ENCODE assay signal across 9 cellular contexts in the genomic region with DNA sequence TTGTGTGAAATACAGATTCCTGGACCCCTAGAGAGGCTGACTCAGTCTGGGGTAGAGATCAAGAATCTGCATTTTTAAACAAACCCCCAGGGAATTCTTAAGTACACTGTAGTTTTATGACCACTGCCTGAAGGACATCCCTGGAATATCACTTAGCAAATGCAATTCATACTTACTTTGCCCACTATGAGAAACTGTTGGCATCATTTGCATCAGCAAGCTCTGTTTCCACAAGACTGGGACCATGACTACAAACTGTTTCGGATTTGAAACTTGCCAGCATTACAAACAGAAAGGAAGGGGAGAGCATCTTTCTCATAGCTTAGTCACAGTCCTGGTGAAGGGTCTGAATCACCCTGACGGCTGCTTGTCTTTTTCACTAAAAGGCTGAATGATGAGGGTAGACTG.
DNase-seq lines count a peak whose midpoint lies in the region; ATAC-seq and TF ChIP-seq lines count a peak whose summit lies in the region.
"Had no signal": no experiment of that assay in that cellular context is flagged by ENCODE, and none has a peak within 500 bp of the region (broad histone marks: within the 10 kb centered on the region; RNA-seq: fewer than 3 reads in every experiment).

No MANE protein-coding gene starts in this region.

- CTCF ChIA-PET in activated CD4-positive, alpha-beta T cell treated with anti-CD3 and anti-CD28 coated beads for 36 hours (lab: Charles Lee): interaction anchor here (0.8 to 1.3 kb wide), 5 partner anchors 37 to 338 kb away, joined by 3 to 4 read pairs (median 4); no protein-coding TSS in a partner anchor

- H3K27me3 Mint-ChIP-seq in activated CD4-positive, alpha-beta T cell treated with anti-CD3 and anti-CD28 coated beads for 36 hours: no peaks in the 10 kb centered on the region
- H3K27me3 Mint-ChIP-seq in stimulated activated naive CD8-positive, alpha-beta T cell treated with anti-CD3 and anti-CD28 coated beads, Interleukin-15, Interleukin-2, amounts not matched to agents 100 ng/mL and 50 ng/mL, for 24 hours: no peaks in the 10 kb centered on the region

- POLR2A ChIA-PET in activated CD4-positive, alpha-beta T cell treated with anti-CD3 and anti-CD28 coated beads for 36 hours (lab: Charles Lee): interaction anchor here (1.0 kb wide), 1 partner anchor 64 kb away, joined by 9 read pairs; the partner anchor contains the start of gene MLLT3

- H3K27ac Mint-ChIP-seq in activated CD4-positive, alpha-beta T cell treated with anti-CD3 and anti-CD28 coated beads for 36 hours: peak overlapping the region; percentile 86
- H3K27ac Mint-ChIP-seq in stimulated activated naive CD8-positive, alpha-beta T cell treated with anti-CD3 and anti-CD28 coated beads, Interleukin-15, Interleukin-2, amounts not matched to agents 100 ng/mL and 50 ng/mL, for 24 hours: peak overlapping the region; percentile 59

- no peaks in the 10 kb centered on the region for H3K9me3 Mint-ChIP-seq in activated CD4-positive, alpha-beta T cell treated with anti-CD3 and anti-CD28 coated beads for 36 hours (ENCODE audit: low read depth)
- H3K9me3 Mint-ChIP-seq in stimulated activated naive CD8-positive, alpha-beta T cell treated with anti-CD3 and anti-CD28 coated beads, Interleukin-15, Interleukin-2, amounts not matched to agents 100 ng/mL and 50 ng/mL, for 24 hours: no peaks in the 10 kb centered on the region

- peak; percentile 61 for DNase-seq in activated CD4-positive, alpha-beta T cell treated with anti-CD3 and anti-CD28 coated beads for 36 hours
- no peak for DNase-seq in activated CD4-positive, alpha-beta T cell treated with anti-CD3 and anti-CD28 coated beads, Interleukin-2, amount 50 U/mL, for 1 hour
- peak; percentile 92 for DNase-seq in fibroblast of the conjunctiva (ENCODE audit: low read depth)
- DNase-seq in MV-4-11 (lab: John Stamatoyannopoulos, UW): no peak
- DNase-seq: NCI-H2107 had no signal

- no peaks in the 10 kb centered on the region for H3K36me3 Mint-ChIP-seq in activated CD4-positive, alpha-beta T cell treated with anti-CD3 and anti-CD28 coated beads for 36 hours (ENCODE audit: low read depth)
- H3K36me3 Mint-ChIP-seq in stimulated activated naive CD8-positive, alpha-beta T cell treated with anti-CD3 and anti-CD28 coated beads, Interleukin-15, Interleukin-2, amounts not matched to agents 100 ng/mL and 50 ng/mL, for 24 hours (ENCODE audit: low read depth): no peaks in the 10 kb centered on the region

- no peak overlapping the region for H3K4me3 Mint-ChIP-seq in activated CD4-positive, alpha-beta T cell treated with anti-CD3 and anti-CD28 coated beads for 36 hours
- H3K4me3 Mint-ChIP-seq in stimulated activated naive CD8-positive, alpha-beta T cell treated with anti-CD3 and anti-CD28 coated beads, Interleukin-15, Interleukin-2, amounts not matched to agents 100 ng/mL and 50 ng/mL, for 24 hours: peak overlapping the region; percentile 38

- intact Hi-C loops in activated CD4-positive, alpha-beta T cell treated with anti-CD3 and anti-CD28 coated beads for 36 hours (cut with DNase I, micrococcal nuclease): loop anchor here (1.0 to 10.0 kb wide), 9 partner anchors 64 to 1041 kb away; partner anchors contain the start of genes FOCAD (in 1 of the 2), HACD4 (in 1 of the 2) and MLLT3 (in 1 of the 2)

- peaks cover 85% of the 10 kb centered on the region for H3K4me1 Mint-ChIP-seq in activated CD4-positive, alpha-beta T cell treated with anti-CD3 and anti-CD28 coated beads for 36 hours
- peaks cover 87% of the 10 kb centered on the region for H3K4me1 Mint-ChIP-seq in stimulated activated naive CD8-positive, alpha-beta T cell treated with anti-CD3 and anti-CD28 coated beads, Interleukin-15, Interleukin-2, amounts not matched to agents 100 ng/mL and 50 ng/mL, for 24 hours (ENCODE audit: low read depth)

- ATAC-seq in activated CD4-positive, alpha-beta T cell treated with anti-CD3 and anti-CD28 coated beads for 36 hours: peak; percentile 92
- ATAC-seq in SK-N-SH treated with all-trans-retinoic acid at 6 μM for 48 hours (peak; percentile 91), HG03097 (IDR thresholded peaks at IDR 0.05; ENCODE audit: low FRiP score, unreplicated experiment) (no peak), HG02763 (IDR thresholded peaks at IDR 0.05; ENCODE audit: unreplicated experiment) (no peak)

TF ChIP-seq in SK-N-SH treated with all-trans-retinoic acid at 6 μM for 48 hours, 23 proteins besides CTCF, POLR2A, EP300 and RAD21:
- TF ChIP-seq ZC3H10 (CRISPR knock-in tag; IDR thresholded peaks at IDR 0.05): no peak
- TF ChIP-seq TOX (CRISPR knock-in tag; IDR thresholded peaks at IDR 0.05; ENCODE audit: borderline replicate concordance): no peak
- TF ChIP-seq POU6F1 (CRISPR knock-in tag; IDR thresholded peaks at IDR 0.05; ENCODE audit: borderline replicate concordance, low read depth): peak; percentile 66; the same call in 1 of the 2 replicates
- no peak for TF ChIP-seq BACH2 (CRISPR knock-in tag; IDR thresholded peaks at IDR 0.05; ENCODE audit: borderline replicate concordance)
- TF ChIP-seq ZFP30 (CRISPR knock-in tag; IDR thresholded peaks at IDR 0.05): no peak
- peak; percentile 81; the same call in 1 of the 2 replicates for TF ChIP-seq ZFP3 (CRISPR knock-in tag; IDR thresholded peaks at IDR 0.05)
- peak; percentile 61 for TF ChIP-seq ISL1 (CRISPR knock-in tag; IDR thresholded peaks at IDR 0.05)
- TF ChIP-seq, protein P1, sequence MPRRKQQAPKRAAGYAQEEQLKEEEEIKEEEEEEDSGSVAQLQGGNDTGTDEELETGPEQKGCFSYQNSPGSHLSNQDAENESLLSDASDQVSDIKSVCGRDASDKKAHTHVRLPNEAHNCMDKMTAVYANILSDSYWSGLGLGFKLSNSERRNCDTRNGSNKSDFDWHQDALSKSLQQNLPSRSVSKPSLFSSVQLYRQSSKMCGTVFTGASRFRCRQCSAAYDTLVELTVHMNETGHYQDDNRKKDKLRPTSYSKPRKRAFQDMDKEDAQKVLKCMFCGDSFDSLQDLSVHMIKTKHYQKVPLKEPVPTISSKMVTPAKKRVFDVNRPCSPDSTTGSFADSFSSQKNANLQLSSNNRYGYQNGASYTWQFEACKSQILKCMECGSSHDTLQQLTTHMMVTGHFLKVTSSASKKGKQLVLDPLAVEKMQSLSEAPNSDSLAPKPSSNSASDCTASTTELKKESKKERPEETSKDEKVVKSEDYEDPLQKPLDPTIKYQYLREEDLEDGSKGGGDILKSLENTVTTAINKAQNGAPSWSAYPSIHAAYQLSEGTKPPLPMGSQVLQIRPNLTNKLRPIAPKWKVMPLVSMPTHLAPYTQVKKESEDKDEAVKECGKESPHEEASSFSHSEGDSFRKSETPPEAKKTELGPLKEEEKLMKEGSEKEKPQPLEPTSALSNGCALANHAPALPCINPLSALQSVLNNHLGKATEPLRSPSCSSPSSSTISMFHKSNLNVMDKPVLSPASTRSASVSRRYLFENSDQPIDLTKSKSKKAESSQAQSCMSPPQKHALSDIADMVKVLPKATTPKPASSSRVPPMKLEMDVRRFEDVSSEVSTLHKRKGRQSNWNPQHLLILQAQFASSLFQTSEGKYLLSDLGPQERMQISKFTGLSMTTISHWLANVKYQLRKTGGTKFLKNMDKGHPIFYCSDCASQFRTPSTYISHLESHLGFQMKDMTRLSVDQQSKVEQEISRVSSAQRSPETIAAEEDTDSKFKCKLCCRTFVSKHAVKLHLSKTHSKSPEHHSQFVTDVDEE (CRISPR knock-in tag; IDR thresholded peaks at IDR 0.05): no peak
- TF ChIP-seq GLIS3 (CRISPR knock-in tag; IDR thresholded peaks at IDR 0.05): no peak

Comparison
In these comparisons a context has a peak if more than half of its experiments do, and no peak if none do; other contexts are left out.
1. DNase-seq: peak in activated CD4-positive, alpha-beta T cell treated with anti-CD3 and anti-CD28 coated beads for 36 hours (single experiment) and fibroblast of the conjunctiva (single experiment); none in activated CD4-positive, alpha-beta T cell treated with anti-CD3 and anti-CD28 coated beads, Interleukin-2, amount 50 U/mL, for 1 hour (single experiment) and MV-4-11 (single experiment).
2. ATAC-seq: peak in activated CD4-positive, alpha-beta T cell treated with anti-CD3 and anti-CD28 coated beads for 36 hours (single experiment) and SK-N-SH treated with all-trans-retinoic acid at 6 μM for 48 hours (single experiment); none in HG03097 (single experiment) and HG02763 (single experiment).